In the genomic region with DNA sequence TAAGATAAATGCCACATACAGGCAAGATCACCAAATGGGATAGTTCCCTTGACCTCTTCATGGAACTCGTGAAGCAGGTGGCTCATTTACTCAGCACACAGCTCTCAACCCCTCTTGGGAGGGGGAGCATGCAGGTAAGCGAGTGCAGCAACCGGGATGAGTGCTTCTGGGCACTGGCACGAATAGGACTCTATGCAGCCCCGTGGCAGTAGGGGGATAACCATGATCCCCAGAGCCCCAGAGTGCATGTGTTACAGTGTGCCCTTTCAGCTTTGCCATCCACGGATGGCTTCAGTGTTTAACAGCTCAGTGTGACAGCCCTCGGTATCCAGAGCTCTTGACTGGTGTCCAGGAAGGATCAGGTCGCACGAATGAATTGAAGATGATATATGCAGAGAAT, we compare ENCODE assay signal across 2 cellular contexts.
TF ChIP-seq lines count a peak whose summit lies in the region.

No MANE protein-coding gene starts in this region.

TF ChIP-seq in WTC11, 78 proteins besides CTCF, POLR2A, EP300 and RAD21 (continued from another document):
- TF ChIP-seq NR1H2 (CRISPR knock-in tag; IDR thresholded peaks at IDR 0.05) (no peak), NFYB (CRISPR knock-in tag; conservative IDR thresholded peaks at IDR 0.05; ENCODE audit: low read depth) (no peak)

TF ChIP-seq in HepG2, 621 proteins besides CTCF, POLR2A, EP300 and RAD21 (continued from another document):
- TF ChIP-seq, protein P1, sequence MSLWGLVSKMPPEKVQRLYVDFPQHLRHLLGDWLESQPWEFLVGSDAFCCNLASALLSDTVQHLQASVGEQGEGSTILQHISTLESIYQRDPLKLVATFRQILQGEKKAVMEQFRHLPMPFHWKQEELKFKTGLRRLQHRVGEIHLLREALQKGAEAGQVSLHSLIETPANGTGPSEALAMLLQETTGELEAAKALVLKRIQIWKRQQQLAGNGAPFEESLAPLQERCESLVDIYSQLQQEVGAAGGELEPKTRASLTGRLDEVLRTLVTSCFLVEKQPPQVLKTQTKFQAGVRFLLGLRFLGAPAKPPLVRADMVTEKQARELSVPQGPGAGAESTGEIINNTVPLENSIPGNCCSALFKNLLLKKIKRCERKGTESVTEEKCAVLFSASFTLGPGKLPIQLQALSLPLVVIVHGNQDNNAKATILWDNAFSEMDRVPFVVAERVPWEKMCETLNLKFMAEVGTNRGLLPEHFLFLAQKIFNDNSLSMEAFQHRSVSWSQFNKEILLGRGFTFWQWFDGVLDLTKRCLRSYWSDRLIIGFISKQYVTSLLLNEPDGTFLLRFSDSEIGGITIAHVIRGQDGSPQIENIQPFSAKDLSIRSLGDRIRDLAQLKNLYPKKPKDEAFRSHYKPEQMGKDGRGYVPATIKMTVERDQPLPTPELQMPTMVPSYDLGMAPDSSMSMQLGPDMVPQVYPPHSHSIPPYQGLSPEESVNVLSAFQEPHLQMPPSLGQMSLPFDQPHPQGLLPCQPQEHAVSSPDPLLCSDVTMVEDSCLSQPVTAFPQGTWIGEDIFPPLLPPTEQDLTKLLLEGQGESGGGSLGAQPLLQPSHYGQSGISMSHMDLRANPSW (CRISPR knock-in tag; IDR thresholded peaks at IDR 0.05; ENCODE audit: borderline replicate concordance), result no peak
- TF ChIP-seq FOXM1 (CRISPR knock-in tag; IDR thresholded peaks at IDR 0.05), result no peak
